In the genomic region with DNA sequence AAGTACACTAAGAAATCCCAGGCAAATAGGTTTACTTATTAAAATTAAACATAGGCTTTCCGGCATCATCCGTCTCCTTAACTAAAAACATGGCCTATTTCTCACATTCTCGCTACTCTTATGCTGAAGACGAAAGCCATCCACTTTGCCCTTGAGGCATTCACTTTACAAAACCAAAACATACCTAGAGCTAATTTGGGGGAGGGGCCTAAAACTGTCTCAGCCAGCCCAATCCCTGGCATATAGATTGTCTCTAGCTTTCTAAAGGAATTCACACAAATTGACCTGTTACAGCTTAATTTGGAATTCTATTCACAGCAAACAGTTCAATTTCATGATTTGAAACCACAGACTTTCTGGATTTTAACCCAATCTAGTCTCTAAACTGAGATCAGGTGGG, we compare ENCODE assay signal across 3 cellular contexts.
TF ChIP-seq lines count a peak whose summit lies in the region.

No MANE protein-coding gene starts in this region.

TF ChIP-seq in SK-N-SH, 30 proteins besides CTCF, POLR2A, EP300 and RAD21:
- no peak for TF ChIP-seq NRF1 (IDR thresholded peaks at IDR 0.05; ENCODE audit: low read depth, low read length)
- TF ChIP-seq SIN3A (IDR thresholded peaks at IDR 0.05; ENCODE audit: borderline replicate concordance, low read depth, low read length) = no peak
- no peak for TF ChIP-seq CHD2 (IDR thresholded peaks at IDR 0.05; ENCODE audit: low read length, partially characterized antibody)
- TF ChIP-seq, protein P1, sequence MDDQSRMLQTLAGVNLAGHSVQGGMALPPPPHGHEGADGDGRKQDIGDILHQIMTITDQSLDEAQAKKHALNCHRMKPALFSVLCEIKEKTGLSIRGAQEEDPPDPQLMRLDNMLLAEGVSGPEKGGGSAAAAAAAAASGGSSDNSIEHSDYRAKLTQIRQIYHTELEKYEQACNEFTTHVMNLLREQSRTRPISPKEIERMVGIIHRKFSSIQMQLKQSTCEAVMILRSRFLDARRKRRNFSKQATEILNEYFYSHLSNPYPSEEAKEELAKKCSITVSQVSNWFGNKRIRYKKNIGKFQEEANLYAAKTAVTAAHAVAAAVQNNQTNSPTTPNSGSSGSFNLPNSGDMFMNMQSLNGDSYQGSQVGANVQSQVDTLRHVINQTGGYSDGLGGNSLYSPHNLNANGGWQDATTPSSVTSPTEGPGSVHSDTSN (IDR thresholded peaks at IDR 0.05) = no peak

TF ChIP-seq in SK-N-SH treated with all-trans-retinoic acid at 6 μM for 48 hours, 23 proteins besides CTCF, POLR2A, EP300 and RAD21:
- no peak for TF ChIP-seq ZFP3 (CRISPR knock-in tag; IDR thresholded peaks at IDR 0.05)

TF ChIP-seq in H1, 55 proteins besides CTCF, POLR2A, EP300 and RAD21:
- TF ChIP-seq JUND (IDR thresholded peaks at IDR 0.05; ENCODE audit: low read length) = no peak
- TF ChIP-seq RBBP5 (IDR thresholded peaks at IDR 0.05; ENCODE audit: borderline replicate concordance, low read depth, low read length) = no peak
- TF ChIP-seq SP2 (IDR thresholded peaks at IDR 0.05; ENCODE audit: low read length) = no peak
- TF ChIP-seq TAF7 (optimal IDR thresholded peaks at IDR 0.05; ENCODE audit: borderline replicate concordance, low read depth, low read length) = no peak
- no peak for TF ChIP-seq YY1 (IDR thresholded peaks at IDR 0.05; ENCODE audit: low read depth, low read length)
- TF ChIP-seq CEBPB (IDR thresholded peaks at IDR 0.05; ENCODE audit: low read depth, low read length) = no peak
- TF ChIP-seq HDAC2 (IDR thresholded peaks at IDR 0.05; ENCODE audit: borderline replicate concordance in 1 of 2, low read depth in 2 of 2, low read length in 2 of 2) = no peak
- no peak for TF ChIP-seq PHF8 (conservative IDR thresholded peaks at IDR 0.05; ENCODE audit: low read depth, low read length)
- no peak for TF ChIP-seq KDM1A (IDR thresholded peaks at IDR 0.05; ENCODE audit: borderline replicate concordance, low read length)
- no peak for TF ChIP-seq TCF12 (IDR thresholded peaks at IDR 0.05; ENCODE audit: low read depth, low read length)
- no peak for TF ChIP-seq RXRA (IDR thresholded peaks at IDR 0.05; ENCODE audit: insufficient read depth, low read depth, low read length)
- TF ChIP-seq BCL11A (IDR thresholded peaks at IDR 0.05; ENCODE audit: low read depth in 2 of 2, low read length in 2 of 2) = no peak
- no peak for TF ChIP-seq TEAD4 (IDR thresholded peaks at IDR 0.05; ENCODE audit: low read depth, low read length)
